1 cellular context compared by ENCODE assay signal in genomic region chr5:143050183-143050582, GRCh38.
TF ChIP-seq lines count a peak whose summit lies in the region.

No MANE protein-coding gene starts in this region.

TF ChIP-seq in H1, 55 proteins besides CTCF, POLR2A, EP300 and RAD21 (continued from another document):
- TF ChIP-seq USF2 (IDR thresholded peaks at IDR 0.05; ENCODE audit: low read length): no peak
- TF ChIP-seq SRF (IDR thresholded peaks at IDR 0.05; ENCODE audit: low read depth, low read length): no peak
- no peak for TF ChIP-seq CHD1 (IDR thresholded peaks at IDR 0.05; ENCODE audit: low read depth, low read length)
- TF ChIP-seq RFX5 (IDR thresholded peaks at IDR 0.05; ENCODE audit: borderline replicate concordance, low read depth, low read length): no peak
- TF ChIP-seq CREB1 (IDR thresholded peaks at IDR 0.05): no peak
- TF ChIP-seq SAP30 (IDR thresholded peaks at IDR 0.05; ENCODE audit: insufficient read depth, insufficient replicate concordance, low read length): no peak
- TF ChIP-seq SIX5 (IDR thresholded peaks at IDR 0.05; ENCODE audit: low read depth, low read length): no peak
- no peak for TF ChIP-seq RNF2 (IDR thresholded peaks at IDR 0.05; ENCODE audit: borderline replicate concordance, low read depth, low read length, missing control alignments, poor library complexity, severe bottlenecking)
- TF ChIP-seq TBP (IDR thresholded peaks at IDR 0.05; ENCODE audit: low read depth, low read length): no peak
- no peak for TF ChIP-seq TCF12 (IDR thresholded peaks at IDR 0.05; ENCODE audit: low read depth, low read length)
- TF ChIP-seq YY1 (IDR thresholded peaks at IDR 0.05; ENCODE audit: low read depth, low read length): no peak
- no peak for TF ChIP-seq GTF2F1 (IDR thresholded peaks at IDR 0.05; ENCODE audit: borderline replicate concordance, low read depth, low read length)
- no peak for TF ChIP-seq BRCA1 (IDR thresholded peaks at IDR 0.05; ENCODE audit: low read depth, low read length)
- TF ChIP-seq RXRA (IDR thresholded peaks at IDR 0.05; ENCODE audit: insufficient read depth, low read depth, low read length): no peak
